8 cellular contexts compared by ENCODE assay signal in genomic region chr2:120735750-120736170, GRCh38. TPM values are rescaled to one million over a fixed set of nuclear protein-coding genes. Genes with fewer than 3 reads are reported as not detected.
DNase-seq lines count a peak whose midpoint lies in the region; ATAC-seq and TF ChIP-seq lines count a peak whose summit lies in the region.

TSS of gene GLI2 (plus strand) at chr2:120735868. CDS start at chr2:120797321, 61,453 bp downstream.

- intact Hi-C loops in left cardiac atrium (cut with DNase I): no loop called here

- peaks cover 20% of the 10 kb centered on the region for H3K4me1 Mint-ChIP-seq in activated naive CD8-positive, alpha-beta T cell treated with anti-CD3 and anti-CD28 coated beads, Interleukin-2, amount 10 ng/mL, durations not matched to agents 7 days and 5 days
- H3K4me1 Mint-ChIP-seq in progenitor cell of endocrine pancreas (ENCODE audit: low read depth): peaks cover 28% of the 10 kb centered on the region

- peaks cover 3% of the 10 kb centered on the region for H3K36me3 Mint-ChIP-seq in activated naive CD8-positive, alpha-beta T cell treated with anti-CD3 and anti-CD28 coated beads, Interleukin-2, amount 10 ng/mL, durations not matched to agents 7 days and 5 days
- no peaks in the 10 kb centered on the region for H3K36me3 Mint-ChIP-seq in progenitor cell of endocrine pancreas (ENCODE audit: insufficient read depth)

- POLR2A ChIA-PET in activated naive CD8-positive, alpha-beta T cell treated with anti-CD3 and anti-CD28 coated beads, Interleukin-2, amount 10 ng/mL, durations not matched to agents 7 days and 5 days (lab: Charles Lee): interaction anchor here (0.6 kb wide), 1 partner anchor 967 kb away, joined by 3 read pairs; no protein-coding TSS in a partner anchor

- H3K9me3 Mint-ChIP-seq in activated naive CD8-positive, alpha-beta T cell treated with anti-CD3 and anti-CD28 coated beads, Interleukin-2, amount 10 ng/mL, durations not matched to agents 7 days and 5 days: no peaks in the 10 kb centered on the region
- H3K9me3 Mint-ChIP-seq in progenitor cell of endocrine pancreas (ENCODE audit: low read depth): no peaks in the 10 kb centered on the region

- peak in 9 of 14 donors; percentile 23 to 72 (median 47) for DNase-seq in C1 segment of cervical spinal cord (lab: John Stamatoyannopoulos, UW)
- peak; percentile 74 for DNase-seq in NCI-H460 (ENCODE audit: extremely low read depth, low read depth)
- DNase-seq in activated naive CD8-positive, alpha-beta T cell treated with anti-CD3 and anti-CD28 coated beads, Interleukin-2, amount 10 ng/mL, durations not matched to agents 7 days and 5 days: peak; percentile 75
- DNase-seq in left cardiac atrium: peak; percentile 79
- DNase-seq in progenitor cell of endocrine pancreas (ENCODE audit: low spot score, unreplicated experiment): peak; percentile 72

- ATAC-seq in GM21717 (IDR thresholded peaks at IDR 0.05; ENCODE audit: unreplicated experiment) (peak; percentile 53), left cardiac atrium (peak; percentile 77 to 82), GM18909 (IDR thresholded peaks at IDR 0.05; ENCODE audit: poor library complexity, unreplicated experiment) (no peak), HG02884 (IDR thresholded peaks at IDR 0.05; ENCODE audit: unreplicated experiment) (no peak)
- ATAC-seq in activated naive CD8-positive, alpha-beta T cell treated with anti-CD3 and anti-CD28 coated beads, Interleukin-2, amount 10 ng/mL, durations not matched to agents 7 days and 5 days (ENCODE audit: low read depth): peak; percentile 77

- H3K27me3 Mint-ChIP-seq in activated naive CD8-positive, alpha-beta T cell treated with anti-CD3 and anti-CD28 coated beads, Interleukin-2, amount 10 ng/mL, durations not matched to agents 7 days and 5 days: peaks cover 70% of the 10 kb centered on the region
- H3K27me3 Mint-ChIP-seq in progenitor cell of endocrine pancreas: peaks cover 84% of the 10 kb centered on the region

- peak; percentile 87 for TF ChIP-seq CTCF in progenitor cell of endocrine pancreas (IDR thresholded peaks at IDR 0.05; ENCODE audit: unreplicated experiment)

- peak within 1 kb of the TSS; percentile 84 for H3K4me3 Mint-ChIP-seq in activated naive CD8-positive, alpha-beta T cell treated with anti-CD3 and anti-CD28 coated beads, Interleukin-2, amount 10 ng/mL, durations not matched to agents 7 days and 5 days
- peak within 1 kb of the TSS; percentile 59 for H3K4me3 Mint-ChIP-seq in progenitor cell of endocrine pancreas (ENCODE audit: low read depth)

- no peak within 1 kb of the TSS for H3K27ac Mint-ChIP-seq in activated naive CD8-positive, alpha-beta T cell treated with anti-CD3 and anti-CD28 coated beads, Interleukin-2, amount 10 ng/mL, durations not matched to agents 7 days and 5 days
- H3K27ac Mint-ChIP-seq in progenitor cell of endocrine pancreas: no peak within 1 kb of the TSS

RNA-seq across cellular contexts. Expression of gene GLI2, which starts in this region (rescaled TPM):
- 1.9 and 7.9 TPM in 2 replicates for total RNA-seq in NCI-H460 (2014; rRNA removed; shearing (Covaris generic))
- polyA plus RNA-seq in NCI-H460 (2014; cell fraction: nucleus; rRNA removed): 4.7 and 5.7 TPM in 2 replicates
- total RNA-seq in activated naive CD8-positive, alpha-beta T cell treated with anti-CD3 and anti-CD28 coated beads, Interleukin-2, amount 10 ng/mL, durations not matched to agents 7 days and 5 days: 1 to 10 TPM; 1.2 to 1.9 TPM
- 1 to 10 TPM; 3.8 to 3.9 TPM for total RNA-seq in left cardiac atrium
- 2.3 and 3.6 TPM in 2 replicates for total RNA-seq in progenitor cell of endocrine pancreas

Comparison
In these comparisons a context has a peak if more than half of its experiments do, and no peak if none do; other contexts are left out.
1. ATAC-seq: peak in GM21717 (single experiment), activated naive CD8-positive, alpha-beta T cell treated with anti-CD3 and anti-CD28 coated beads, Interleukin-2, amount 10 ng/mL, durations not matched to agents 7 days and 5 days (single experiment) and left cardiac atrium (2 of 2); none in GM18909 (single experiment) and HG02884 (single experiment).
2. Peak in every context shown above with its lines, with median percentiles within 50 percentile points of each other: DNase-seq.